Comparison of ENCODE assay signal across 10 cellular contexts in the genomic region with DNA sequence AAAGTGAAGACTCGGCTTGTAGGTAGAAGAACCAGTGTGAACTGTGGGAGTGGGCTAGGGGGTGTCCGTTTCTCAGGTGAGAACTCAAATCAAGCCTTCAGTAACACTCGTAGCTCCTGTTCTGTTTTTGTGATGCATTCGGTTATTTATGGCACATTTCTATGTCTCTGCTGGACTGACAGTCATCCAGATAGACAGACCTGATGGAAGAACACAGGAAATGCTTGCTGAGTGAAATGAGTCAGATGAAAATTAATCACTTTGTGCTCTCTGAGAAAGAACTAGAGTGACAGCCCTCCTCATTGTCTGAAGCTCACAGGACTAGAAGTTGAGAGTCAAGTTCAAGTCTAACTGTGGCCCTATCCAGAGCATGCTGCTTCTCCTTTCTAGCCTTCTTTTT.
DNase-seq lines count a peak whose midpoint lies in the region; ATAC-seq, FAIRE-seq and TF ChIP-seq lines count a peak whose summit lies in the region.
"Had no signal": no experiment of that assay in that cellular context is flagged by ENCODE, and none has a peak within 500 bp of the region (broad histone marks: within the 10 kb centered on the region; RNA-seq: fewer than 3 reads in every experiment).

No MANE protein-coding gene starts in this region.

- ATAC-seq in HG03045 (IDR thresholded peaks at IDR 0.05; ENCODE audit: unreplicated experiment) = peak; percentile 97

- H3K4me1 Mint-ChIP-seq in activated CD4-positive, alpha-beta memory T cell treated with anti-CD3 and anti-CD28 coated beads, Interleukin-2, amount 10 ng/mL, durations not matched to agents 7 days and 5 days = peaks cover 15% of the 10 kb centered on the region

- DNase-seq in Caki2 (ENCODE audit: low read depth) (peak; percentile 3), GM19240 (ENCODE audit: insufficient read length, low spot score) (peak; percentile 52), HK-2 (ENCODE audit: unreplicated experiment) (no peak), hepatic stellate cell (ENCODE audit: low spot score) (no peak), putamen (ENCODE audit: low spot score) (no peak), kidney (no peak)
- DNase-seq in activated CD4-positive, alpha-beta memory T cell treated with anti-CD3 and anti-CD28 coated beads, Interleukin-2, amount 10 ng/mL, durations not matched to agents 7 days and 5 days = no peak
- DNase-seq: DMS153, NCI-H2081 had no signal

- no peaks in the 10 kb centered on the region for H3K4me1 ChIP-seq in kidney (ENCODE audit: control insufficient read depth in 1 of 2, insufficient read depth in 1 of 2, low read depth in 1 of 2, low read length in 2 of 2)

- no peaks in the 10 kb centered on the region for H3K9me3 ChIP-seq in kidney (ENCODE audit: control insufficient read depth in 1 of 2, low read length in 2 of 2)

- peak overlapping the region; percentile 18 for H3K27ac Mint-ChIP-seq in activated CD4-positive, alpha-beta memory T cell treated with anti-CD3 and anti-CD28 coated beads, Interleukin-2, amount 10 ng/mL, durations not matched to agents 7 days and 5 days

- TF ChIP-seq CTCF in kidney (IDR thresholded peaks at IDR 0.05; ENCODE audit: borderline replicate concordance, extremely low read depth, insufficient read depth) = no peak

- POLR2A ChIA-PET in activated CD4-positive, alpha-beta memory T cell treated with anti-CD3 and anti-CD28 coated beads, Interleukin-2, amount 10 ng/mL, durations not matched to agents 7 days and 5 days (lab: Charles Lee) = no interaction called here

- H3K9me3 Mint-ChIP-seq in activated CD4-positive, alpha-beta memory T cell treated with anti-CD3 and anti-CD28 coated beads, Interleukin-2, amount 10 ng/mL, durations not matched to agents 7 days and 5 days = no peaks in the 10 kb centered on the region

- no peak overlapping the region for H3K4me3 ChIP-seq in kidney (ENCODE audit: low read length in 2 of 2)

- no peaks in the 10 kb centered on the region for H3K36me3 ChIP-seq in kidney (ENCODE audit: control insufficient read depth in 1 of 2, insufficient read depth in 2 of 2, low read length in 2 of 2)

- intact Hi-C loops in kidney (cut with DNase I) = no loop called here

- no peak for FAIRE-seq in kidney (lab: Jason Lieb, UNC)

- H3K4me3 Mint-ChIP-seq in activated CD4-positive, alpha-beta memory T cell treated with anti-CD3 and anti-CD28 coated beads, Interleukin-2, amount 10 ng/mL, durations not matched to agents 7 days and 5 days = no peak overlapping the region

- in situ Hi-C loops in Caki2 (cut with HindIII; ENCODE audit: low pct_unique_long_range_greater_than_20kb, low sequenced_read_pairs) = no loop called here

- H3K27ac ChIP-seq in kidney (ENCODE audit: low read depth in 2 of 2, low read length in 2 of 2) = no peak overlapping the region

- H3K9ac ChIP-seq in kidney (ENCODE audit: low read length in 2 of 2) = no peak overlapping the region

- CTCF ChIA-PET in activated CD4-positive, alpha-beta memory T cell treated with anti-CD3 and anti-CD28 coated beads, Interleukin-2, amount 10 ng/mL, durations not matched to agents 7 days and 5 days (lab: Charles Lee) = interaction anchor here (0.8 kb wide), 1 partner anchor 48 kb away, joined by 3 read pairs; no protein-coding TSS in a partner anchor

- H3K36me3 Mint-ChIP-seq in activated CD4-positive, alpha-beta memory T cell treated with anti-CD3 and anti-CD28 coated beads, Interleukin-2, amount 10 ng/mL, durations not matched to agents 7 days and 5 days (ENCODE audit: low read depth) = no peaks in the 10 kb centered on the region

- no peaks in the 10 kb centered on the region for H3K27me3 Mint-ChIP-seq in activated CD4-positive, alpha-beta memory T cell treated with anti-CD3 and anti-CD28 coated beads, Interleukin-2, amount 10 ng/mL, durations not matched to agents 7 days and 5 days

Comparison
In these comparisons a context has a peak if more than half of its experiments do, and no peak if none do; other contexts are left out.
1. DNase-seq: peak in Caki2 (single experiment) and GM19240 (single experiment); none in activated CD4-positive, alpha-beta memory T cell treated with anti-CD3 and anti-CD28 coated beads, Interleukin-2, amount 10 ng/mL, durations not matched to agents 7 days and 5 days (single experiment), HK-2 (single experiment), hepatic stellate cell (single experiment), putamen (single experiment) and kidney (single experiment).